In genomic region chr19:14472202-14472961, GRCh38 we compare ENCODE assay signal across 8 cellular contexts. TPM values are rescaled to one million over a fixed set of nuclear protein-coding genes. Genes with fewer than 3 reads are reported as not detected.
DNase-seq lines count a peak whose midpoint lies in the region; ATAC-seq and TF ChIP-seq lines count a peak whose summit lies in the region.

No MANE protein-coding gene starts in this region.

- TF ChIP-seq EP300 in sigmoid colon (IDR thresholded peaks at IDR 0.05): no peak

- no peaks in the 10 kb centered on the region for H3K9me3 ChIP-seq in sigmoid colon

- peaks cover 0 to 49% (median 42%) of the 10 kb centered on the region in 4 donors for H3K4me1 ChIP-seq in sigmoid colon

- H3K27ac Mint-ChIP-seq in activated naive CD8-positive, alpha-beta T cell treated with anti-CD3 and anti-CD28 coated beads for 36 hours: no peak overlapping the region

- peak; percentile 83 to 99 (median 94) for TF ChIP-seq CTCF in sigmoid colon (IDR thresholded peaks at IDR 0.05)

- peak overlapping the region in 2 of 4 donors; percentile 7 to 32 for H3K4me3 ChIP-seq in sigmoid colon

- H3K36me3 ChIP-seq in sigmoid colon: peaks cover 18 to 47% (median 31%) of the 10 kb centered on the region in 4 donors

- H3K36me3 Mint-ChIP-seq in activated naive CD8-positive, alpha-beta T cell treated with anti-CD3 and anti-CD28 coated beads for 36 hours: peaks cover 7% of the 10 kb centered on the region

- H3K27me3 Mint-ChIP-seq in activated naive CD8-positive, alpha-beta T cell treated with anti-CD3 and anti-CD28 coated beads for 36 hours: peaks cover 21% of the 10 kb centered on the region

- no peaks in the 10 kb centered on the region for H3K9me3 Mint-ChIP-seq in activated naive CD8-positive, alpha-beta T cell treated with anti-CD3 and anti-CD28 coated beads for 36 hours

- intact Hi-C loops in left ventricle myocardium superior (cut with micrococcal nuclease) (no loop called here), sigmoid colon (cut with DNase I) (loop anchor here (2.0 kb wide), 1 partner anchor 40 kb away; the partner anchor contains the start of gene PKN1)

- peak; percentile 65 for ATAC-seq in left ventricle myocardium superior

- WGBS in sigmoid colon, 2 donors: 3 to 5% methylated on average over 66 of the region's 66 CpGs

- peaks cover 22% of the 10 kb centered on the region for H3K4me1 Mint-ChIP-seq in activated naive CD8-positive, alpha-beta T cell treated with anti-CD3 and anti-CD28 coated beads for 36 hours

- no peak for TF ChIP-seq POLR2A in sigmoid colon (IDR thresholded peaks at IDR 0.05)

- H3K4me3 Mint-ChIP-seq in activated naive CD8-positive, alpha-beta T cell treated with anti-CD3 and anti-CD28 coated beads for 36 hours: no peak overlapping the region

- in situ Hi-C loops in KBM-7 (cut with MboI; ENCODE audit: low pct_unique_long_range_greater_than_20kb, low sequenced_read_pairs): no loop called here

- H3K27me3 ChIP-seq in sigmoid colon: peaks cover 18 to 39% (median 33%) of the 10 kb centered on the region in 3 donors

- no peak overlapping the region for H3K27ac ChIP-seq in sigmoid colon

- DNase-seq in COLO668 (lab: John Stamatoyannopoulos, UW; ENCODE audit: unreplicated experiment): peak; percentile 72
- DNase-seq in KBM-7: peak; percentile 70
- DNase-seq in SW480 (ENCODE audit: low spot score): peak; percentile 55
- DNase-seq in activated naive CD8-positive, alpha-beta T cell treated with anti-CD3 and anti-CD28 coated beads for 36 hours: peak; percentile 86
- peak; percentile 85 for DNase-seq in left ventricle myocardium superior
- DNase-seq in sigmoid colon: no peak
- DNase-seq in NCI-H226: no peak
- DNase-seq in cortex of kidney (lab: John Stamatoyannopoulos, UW): no peak

RNA-seq across cellular contexts. Expression of gene PTGER1, which starts 2.8 kb away (rescaled TPM):
- under 1 TPM; 0.25 to 0.40 TPM for total RNA-seq in activated naive CD8-positive, alpha-beta T cell treated with anti-CD3 and anti-CD28 coated beads for 36 hours
- total RNA-seq in left ventricle myocardium superior (not detected), sigmoid colon (under 1 TPM in 2 of 4 donors, not detected in 2; 0.54 to 0.71 TPM)
- polyA plus RNA-seq in sigmoid colon: under 1 TPM in 1 of 3 donors, not detected in 2; 0.67 TPM

RNA-seq across cellular contexts. Expression of gene GIPC1, which starts 23.5 kb away (rescaled TPM):
- 10 to 100 TPM; 22.5 to 24.8 TPM for total RNA-seq in activated naive CD8-positive, alpha-beta T cell treated with anti-CD3 and anti-CD28 coated beads for 36 hours
- total RNA-seq in left ventricle myocardium superior (55.9 TPM), sigmoid colon (10 to 100 TPM; 65.1 to 97.7 (median 68.5) TPM)
- polyA plus RNA-seq in sigmoid colon: 100 to 1,000 TPM; 344 to 378 (median 351) TPM

RNA-seq across cellular contexts. Expression of gene PKN1, which starts 39.3 kb away (rescaled TPM):
- 100 to 1,000 TPM; 168 to 169 TPM for total RNA-seq in activated naive CD8-positive, alpha-beta T cell treated with anti-CD3 and anti-CD28 coated beads for 36 hours
- total RNA-seq in left ventricle myocardium superior (162 TPM), sigmoid colon (100 to 1,000 TPM in 1 of 4 donors, 10 to 100 TPM in 3; 79.2 to 126 (median 84.6) TPM)
- polyA plus RNA-seq in sigmoid colon: 10 to 100 TPM; 20.8 to 54.8 (median 28.2) TPM

RNA-seq across cellular contexts. Expression of gene DNAJB1, which starts 45.8 kb away (rescaled TPM):
- 10 to 100 TPM; 45.0 to 45.7 TPM for total RNA-seq in activated naive CD8-positive, alpha-beta T cell treated with anti-CD3 and anti-CD28 coated beads for 36 hours
- total RNA-seq in left ventricle myocardium superior: 47.9 TPM
- 10 to 100 TPM; 44.6 to 69.3 (median 51.9) TPM for total RNA-seq in sigmoid colon
- polyA plus RNA-seq in sigmoid colon: 100 to 1,000 TPM in 1 of 3 donors, 10 to 100 TPM in 2; 70.9 to 118 (median 77.6) TPM

RNA-seq across cellular contexts. Expression of gene DDX39A, which starts 53.2 kb away (rescaled TPM):
- total RNA-seq in activated naive CD8-positive, alpha-beta T cell treated with anti-CD3 and anti-CD28 coated beads for 36 hours: 100 to 1,000 TPM; 300 to 306 TPM
- total RNA-seq in left ventricle myocardium superior (32.4 TPM), sigmoid colon (10 to 100 TPM; 37.8 to 43.8 (median 42.0) TPM)
- 100 to 1,000 TPM in 1 of 3 donors, 10 to 100 TPM in 2; 40.2 to 161 (median 45.3) TPM for polyA plus RNA-seq in sigmoid colon

Comparison
In these comparisons a context has a peak if more than half of its experiments do, and no peak if none do; other contexts are left out.
1. DNase-seq: peak in COLO668 (single experiment), KBM-7 (single experiment), SW480 (single experiment), activated naive CD8-positive, alpha-beta T cell treated with anti-CD3 and anti-CD28 coated beads for 36 hours (single experiment) and left ventricle myocardium superior (single experiment); none in sigmoid colon (single experiment), NCI-H226 (single experiment) and cortex of kidney (single experiment).